Comparison of ENCODE assay signal across 13 cellular contexts in the genomic region with DNA sequence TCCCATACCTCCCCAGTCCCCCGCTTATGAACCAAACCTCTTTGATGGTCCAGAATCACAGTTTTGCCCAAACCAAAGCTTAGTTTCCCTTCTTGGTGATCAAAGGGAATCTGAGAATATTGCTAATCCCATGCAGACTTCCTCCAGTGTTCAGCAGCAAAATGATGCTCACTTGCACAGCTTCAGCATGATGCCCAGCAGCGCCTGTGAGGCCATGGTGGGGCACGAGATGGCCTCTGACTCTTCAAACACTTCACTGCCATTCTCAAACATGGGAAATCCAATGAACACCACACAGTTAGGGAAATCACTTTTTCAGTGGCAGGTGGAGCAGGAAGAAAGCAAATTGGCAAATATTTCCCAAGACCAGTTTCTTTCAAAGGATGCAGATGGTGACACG. TPM values are rescaled to one million over a fixed set of nuclear protein-coding genes. Genes with fewer than 3 reads are reported as not detected.
DNase-seq lines count a peak whose midpoint lies in the region; ATAC-seq, FAIRE-seq and TF ChIP-seq lines count a peak whose summit lies in the region.
"Had no signal": no experiment of that assay in that cellular context is flagged by ENCODE, and none has a peak within 500 bp of the region (broad histone marks: within the 10 kb centered on the region; RNA-seq: fewer than 3 reads in every experiment).

No MANE protein-coding gene starts in this region.

- intact Hi-C loops in dorsolateral prefrontal cortex (cut with DNase I): no loop called here

- no peak for FAIRE-seq in astrocyte (lab: Jason Lieb, UNC)

- peaks cover 14% of the 10 kb centered on the region for H3K4me1 ChIP-seq in astrocyte (ENCODE audit: insufficient read depth, low read length)
- H3K4me1 ChIP-seq in muscle layer of duodenum (ENCODE audit: control insufficient read depth in 1 of 2, insufficient read depth in 2 of 2, low read length in 2 of 2): peaks cover 3 to 6% of the 10 kb centered on the region in 2 donors

- no peaks in the 10 kb centered on the region for H3K9me3 Mint-ChIP-seq in stimulated activated naive CD8-positive, alpha-beta T cell treated with anti-CD3 and anti-CD28 coated beads, Interleukin-15, Interleukin-2, amounts not matched to agents 100 ng/mL and 50 ng/mL, for 24 hours
- H3K9me3 Mint-ChIP-seq in astrocyte (ENCODE audit: unreplicated experiment): no peaks in the 10 kb centered on the region

- H3K4me3 Mint-ChIP-seq in stimulated activated naive CD8-positive, alpha-beta T cell treated with anti-CD3 and anti-CD28 coated beads, Interleukin-15, Interleukin-2, amounts not matched to agents 100 ng/mL and 50 ng/mL, for 24 hours: peak overlapping the region; percentile 95
- peak overlapping the region; percentile 98 for H3K4me3 Mint-ChIP-seq in astrocyte (ENCODE audit: unreplicated experiment)

- no peak for ATAC-seq in stimulated activated naive CD8-positive, alpha-beta T cell treated with anti-CD3 and anti-CD28 coated beads, Interleukin-15, Interleukin-2, amounts not matched to agents 100 U/mL and 50 U/mL, for 24 hours

- H4K20me1 ChIP-seq in astrocyte (ENCODE audit: insufficient read depth, low read length): peaks cover 74% of the 10 kb centered on the region

- H3K9ac ChIP-seq in astrocyte (ENCODE audit: low read length): no peak overlapping the region

- TF ChIP-seq CTCF in astrocyte (IDR thresholded peaks at IDR 0.05; ENCODE audit: insufficient read depth, low read depth, low read length) (no peak), dorsolateral prefrontal cortex (IDR thresholded peaks at IDR 0.05 in 54 of 56, conservative IDR thresholded peaks at IDR 0.05 in 2 of 56; ENCODE audit: low read depth in 1 of 56, partially characterized antibody in 56 of 56) (no peak)

- H3K4me2 ChIP-seq in astrocyte (ENCODE audit: low read length): peak overlapping the region; percentile 41

- H3K36me3 ChIP-seq in astrocyte (ENCODE audit: insufficient read depth, low read length): peaks cover 66% of the 10 kb centered on the region
- peaks cover 66 to 81% of the 10 kb centered on the region in 2 donors for H3K36me3 ChIP-seq in muscle layer of duodenum (ENCODE audit: control insufficient read depth in 1 of 2, insufficient read depth in 2 of 2, low read length in 2 of 2)

- no peak overlapping the region for H2AFZ ChIP-seq in astrocyte (ENCODE audit: low read depth, low read length)

- H3K27me3 ChIP-seq in astrocyte (ENCODE audit: insufficient read depth, low read length): no peaks in the 10 kb centered on the region
- no peaks in the 10 kb centered on the region for H3K27me3 ChIP-seq in muscle layer of duodenum (ENCODE audit: low read depth, low read length)
- H3K27me3 ChIP-seq in dorsolateral prefrontal cortex: no peaks in the 10 kb centered on the region

- H3K27me3 Mint-ChIP-seq in stimulated activated naive CD8-positive, alpha-beta T cell treated with anti-CD3 and anti-CD28 coated beads, Interleukin-15, Interleukin-2, amounts not matched to agents 100 ng/mL and 50 ng/mL, for 24 hours: no peaks in the 10 kb centered on the region
- H3K27me3 Mint-ChIP-seq in astrocyte (ENCODE audit: low read depth, unreplicated experiment): no peaks in the 10 kb centered on the region

- peaks cover 61% of the 10 kb centered on the region for H3K79me2 ChIP-seq in astrocyte (ENCODE audit: insufficient read depth, low read length)

- H3K27ac Mint-ChIP-seq in stimulated activated naive CD8-positive, alpha-beta T cell treated with anti-CD3 and anti-CD28 coated beads, Interleukin-15, Interleukin-2, amounts not matched to agents 100 ng/mL and 50 ng/mL, for 24 hours: peak overlapping the region; percentile 11
- no peak overlapping the region for H3K27ac Mint-ChIP-seq in astrocyte (ENCODE audit: unreplicated experiment)

- no peak for DNase-seq in stimulated activated naive CD8-positive, alpha-beta T cell treated with anti-CD3 and anti-CD28 coated beads, Interleukin-15, Interleukin-2, amounts not matched to agents 100 U/mL and 50 U/mL, for 24 hours
- DNase-seq in astrocyte (ENCODE audit: low read depth) (no peak), medulla oblongata (ENCODE audit: extremely low spot score) (no peak), dorsolateral prefrontal cortex (no peak), GM03348 (ENCODE audit: low spot score) (no peak)
- DNase-seq in activated CD4-positive, CD25-positive, alpha-beta regulatory T cell treated with anti-CD3 and anti-CD28 coated beads, Interleukin-2, amount 50 U/mL, for 72 hours: no peak
- DNase-seq: activated CD4-positive, alpha-beta T cell treated with anti-CD3 and anti-CD28 coated beads for 1 hour; C1 segment of cervical spinal cord; nucleus accumbens; SHP77 treated with DMSO at 0.1 percent for 48 hours; stimulated activated CD4-positive, alpha-beta T cell treated with anti-CD3 and anti-CD28 coated beads, Interleukin-4, amount 100 ng/mL, for 1 hour had no signal

- H3K4me3 ChIP-seq in astrocyte (ENCODE audit: insufficient read depth, low read depth, low read length) (no peak overlapping the region), muscle layer of duodenum (ENCODE audit: low read depth in 1 of 2, low read length in 2 of 2) (peak overlapping the region; percentile 75 to 98), dorsolateral prefrontal cortex (peak overlapping the region in 1 of 59 donors; percentile 8)

- no peaks in the 10 kb centered on the region for H3K9me3 ChIP-seq in astrocyte (ENCODE audit: insufficient read depth, low read depth, low read length)
- no peaks in the 10 kb centered on the region for H3K9me3 ChIP-seq in muscle layer of duodenum (ENCODE audit: control insufficient read depth in 1 of 2, low read length in 2 of 2)

- H3K36me3 Mint-ChIP-seq in stimulated activated naive CD8-positive, alpha-beta T cell treated with anti-CD3 and anti-CD28 coated beads, Interleukin-15, Interleukin-2, amounts not matched to agents 100 ng/mL and 50 ng/mL, for 24 hours (ENCODE audit: low read depth): peaks cover 85% of the 10 kb centered on the region
- peaks cover 46% of the 10 kb centered on the region for H3K36me3 Mint-ChIP-seq in astrocyte (ENCODE audit: low read depth, unreplicated experiment)

- peaks cover 74% of the 10 kb centered on the region for H3K4me1 Mint-ChIP-seq in stimulated activated naive CD8-positive, alpha-beta T cell treated with anti-CD3 and anti-CD28 coated beads, Interleukin-15, Interleukin-2, amounts not matched to agents 100 ng/mL and 50 ng/mL, for 24 hours (ENCODE audit: low read depth)
- peaks cover 29% of the 10 kb centered on the region for H3K4me1 Mint-ChIP-seq in astrocyte (ENCODE audit: low read depth, unreplicated experiment)

- H3K27ac ChIP-seq in astrocyte (ENCODE audit: low read depth, low read length) (no peak overlapping the region), muscle layer of duodenum (ENCODE audit: low read length) (peak overlapping the region; percentile 100), dorsolateral prefrontal cortex (no peak overlapping the region)

RNA-seq across cellular contexts. Expression of a gene that starts 4.2 kb away (rescaled TPM):
- total RNA-seq in astrocyte (30.6 and 39.6 TPM in 2 replicates), dorsolateral prefrontal cortex (10 to 100 TPM in 104 of 120 experiments, 1 to 10 TPM in 16; 4.6 to 36.6 (median 15.2) TPM)
